10 cellular contexts compared by ENCODE assay signal in genomic region chr9:124180557-124180956, GRCh38.
DNase-seq lines count a peak whose midpoint lies in the region; ATAC-seq and TF ChIP-seq lines count a peak whose summit lies in the region.
"Had no signal": no experiment of that assay in that cellular context is flagged by ENCODE, and none has a peak within 500 bp of the region (broad histone marks: within the 10 kb centered on the region; RNA-seq: fewer than 3 reads in every experiment).

No MANE protein-coding gene starts in this region.

- H3K9me3 ChIP-seq in BLaER1 = peaks cover 16% of the 10 kb centered on the region

- DNase-seq in NCI-H1694 (lab: John Stamatoyannopoulos, UW) (peak; percentile 78), astrocyte of the cerebellum (ENCODE audit: low read depth) (peak; percentile 6), middle frontal gyrus (ENCODE audit: extremely low spot score, low spot score) (peak; percentile 18)
- DNase-seq in activated CD4-positive, alpha-beta T cell treated with anti-CD3 and anti-CD28 coated beads, Interleukin-2, amount 10 ng/mL, durations not matched to agents 7 days and 5 days = no peak
- no peak for DNase-seq in activated naive CD4-positive, alpha-beta T cell treated with anti-CD3 and anti-CD28 coated beads, Interleukin-2, amount 50 U/mL, for 72 hours (ENCODE audit: low spot score in 2 of 2)
- no peak for DNase-seq in activated naive CD4-positive, alpha-beta T cell treated with anti-CD3 and anti-CD28 coated beads, Interleukin-2, amount 50 U/mL, for 16 hours
- DNase-seq: activated CD4-positive, alpha-beta T cell treated with anti-CD3 and anti-CD28 coated beads, Interleukin-2, amount 50 U/mL, for 48 hours; CD4-positive, alpha-beta T cell had no signal

- ATAC-seq in GM18909 (IDR thresholded peaks at IDR 0.05; ENCODE audit: poor library complexity, unreplicated experiment) = no peak
- no peak for ATAC-seq in activated naive CD4-positive, alpha-beta T cell treated with anti-CD3 and anti-CD28 coated beads, Interleukin-2, amount 50 U/mL, for 72 hours

- no peaks in the 10 kb centered on the region for H3K36me3 Mint-ChIP-seq in activated CD4-positive, alpha-beta T cell treated with anti-CD3 and anti-CD28 coated beads, Interleukin-2, amount 10 ng/mL, durations not matched to agents 7 days and 5 days (ENCODE audit: low read depth)
- H3K36me3 Mint-ChIP-seq in activated naive CD4-positive, alpha-beta T cell treated with anti-CD3 and anti-CD28 coated beads, Interleukin-2, amount 50 U/mL, for 72 hours = no peaks in the 10 kb centered on the region

- H3K36me3 ChIP-seq in BLaER1 = no peaks in the 10 kb centered on the region

- peak overlapping the region; percentile 26; the same call in 1 of the 2 replicates for H3K4me2 ChIP-seq in BLaER1

- H3K4me3 ChIP-seq in BLaER1 (no peak overlapping the region), astrocyte of the cerebellum (ENCODE audit: low read depth, low read length) (no peak overlapping the region)

- POLR2A ChIA-PET in activated CD4-positive, alpha-beta T cell treated with anti-CD3 and anti-CD28 coated beads, Interleukin-2, amount 10 ng/mL, durations not matched to agents 7 days and 5 days (lab: Charles Lee) = no interaction called here

- TF ChIP-seq CTCF in astrocyte of the cerebellum (IDR thresholded peaks at IDR 0.05; ENCODE audit: low read depth, low read length, missing control alignments) = no peak

- no peaks in the 10 kb centered on the region for H3K9me3 Mint-ChIP-seq in activated CD4-positive, alpha-beta T cell treated with anti-CD3 and anti-CD28 coated beads, Interleukin-2, amount 10 ng/mL, durations not matched to agents 7 days and 5 days
- no peaks in the 10 kb centered on the region for H3K9me3 Mint-ChIP-seq in activated naive CD4-positive, alpha-beta T cell treated with anti-CD3 and anti-CD28 coated beads, Interleukin-2, amount 50 U/mL, for 72 hours
- H3K9me3 Mint-ChIP-seq: CD4-positive, alpha-beta T cell had no signal

- H3K27ac Mint-ChIP-seq in activated CD4-positive, alpha-beta T cell treated with anti-CD3 and anti-CD28 coated beads, Interleukin-2, amount 10 ng/mL, durations not matched to agents 7 days and 5 days = no peak overlapping the region
- H3K27ac Mint-ChIP-seq in activated naive CD4-positive, alpha-beta T cell treated with anti-CD3 and anti-CD28 coated beads, Interleukin-2, amount 50 U/mL, for 72 hours = no peak overlapping the region
- H3K27ac Mint-ChIP-seq: CD4-positive, alpha-beta T cell had no signal

- peak overlapping the region; percentile 32; the same call in 1 of the 2 replicates for H3K27ac ChIP-seq in BLaER1

- peaks cover 34% of the 10 kb centered on the region for H3K27me3 Mint-ChIP-seq in activated CD4-positive, alpha-beta T cell treated with anti-CD3 and anti-CD28 coated beads, Interleukin-2, amount 10 ng/mL, durations not matched to agents 7 days and 5 days

- H3K9ac ChIP-seq in BLaER1 = no peak overlapping the region

- H3K27me3 ChIP-seq in BLaER1 = no peaks in the 10 kb centered on the region

- H4K20me1 ChIP-seq in BLaER1 = no peaks in the 10 kb centered on the region

- H3K4me1 Mint-ChIP-seq in activated CD4-positive, alpha-beta T cell treated with anti-CD3 and anti-CD28 coated beads, Interleukin-2, amount 10 ng/mL, durations not matched to agents 7 days and 5 days = no peaks in the 10 kb centered on the region

- in situ Hi-C loops in astrocyte of the cerebellum (cut with HindIII; ENCODE audit: low sequenced_read_pairs) = no loop called here

- H3K4me3 Mint-ChIP-seq in activated CD4-positive, alpha-beta T cell treated with anti-CD3 and anti-CD28 coated beads, Interleukin-2, amount 10 ng/mL, durations not matched to agents 7 days and 5 days = no peak overlapping the region
- H3K4me3 Mint-ChIP-seq: CD4-positive, alpha-beta T cell had no signal

- CTCF ChIA-PET in activated CD4-positive, alpha-beta T cell treated with anti-CD3 and anti-CD28 coated beads, Interleukin-2, amount 10 ng/mL, durations not matched to agents 7 days and 5 days (lab: Charles Lee) = no interaction called here

- H3K4me1 ChIP-seq in BLaER1 = peaks cover 25% of the 10 kb centered on the region

Comparison
In these comparisons a context has a peak if more than half of its experiments do, and no peak if none do; other contexts are left out.
1. DNase-seq: peak in NCI-H1694 (single experiment), astrocyte of the cerebellum (single experiment) and middle frontal gyrus (single experiment); none in activated CD4-positive, alpha-beta T cell treated with anti-CD3 and anti-CD28 coated beads, Interleukin-2, amount 10 ng/mL, durations not matched to agents 7 days and 5 days (single experiment), activated naive CD4-positive, alpha-beta T cell treated with anti-CD3 and anti-CD28 coated beads, Interleukin-2, amount 50 U/mL, for 72 hours (0 of 2) and activated naive CD4-positive, alpha-beta T cell treated with anti-CD3 and anti-CD28 coated beads, Interleukin-2, amount 50 U/mL, for 16 hours (single experiment).